ENCODE assay signal across 11 cellular contexts in the genomic region with DNA sequence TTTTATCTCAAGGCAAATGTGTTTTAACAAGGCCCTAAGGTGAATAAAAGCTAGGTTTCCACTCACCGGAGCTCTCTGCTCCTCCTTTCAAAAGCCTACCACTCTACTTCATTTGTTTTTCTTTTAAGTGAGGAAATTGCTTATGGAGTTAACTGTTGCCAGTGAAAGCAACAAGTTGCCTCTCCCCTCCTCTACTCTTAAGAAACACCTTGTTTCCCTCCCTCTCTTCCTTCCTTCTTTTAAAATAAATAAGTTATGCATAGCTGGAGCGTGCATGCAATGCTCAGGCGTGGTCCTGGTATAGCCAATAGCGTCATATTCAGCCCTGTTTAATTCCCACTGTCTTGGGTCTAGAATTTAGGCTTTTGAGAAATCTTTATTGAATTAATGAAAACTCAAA.
A peak's percentile ranks its signal among the peaks of the same experiment; 100 is the strongest.
DNase-seq lines count a peak whose midpoint lies in the region; ATAC-seq and TF ChIP-seq lines count a peak whose summit lies in the region.
"Had no signal": no experiment of that assay in that cellular context is flagged by ENCODE, and none has a peak within 500 bp of the region (broad histone marks: within the 10 kb centered on the region; RNA-seq: fewer than 3 reads in every experiment).

No MANE protein-coding gene starts in this region.

- no peak for TF ChIP-seq POLR2A in vagina (IDR thresholded peaks at IDR 0.05)

- peak overlapping the region; percentile 96 for H3K27ac ChIP-seq in vagina
- H3K27ac ChIP-seq: HL-60 had no signal

- TF ChIP-seq CTCF in chondrocyte (IDR thresholded peaks at IDR 0.05) (no peak), vagina (IDR thresholded peaks at IDR 0.05) (no peak)

- in situ Hi-C loops in ACHN (cut with HindIII; ENCODE audit: low pct_ligation_motif_present, low pct_unique_long_range_greater_than_20kb, low sequenced_read_pairs) = no loop called here

- peaks cover 23% of the 10 kb centered on the region for H3K4me1 ChIP-seq in vagina
- H3K4me1 ChIP-seq: breast epithelium had no signal

- H3K36me3 Mint-ChIP-seq in chondrocyte (ENCODE audit: low read depth) = no peaks in the 10 kb centered on the region
- peaks cover 0 to 16% of the 10 kb centered on the region in 2 donors for H3K36me3 Mint-ChIP-seq in naive B cell

- no peaks in the 10 kb centered on the region for H3K27me3 ChIP-seq in vagina
- H3K27me3 ChIP-seq: breast epithelium had no signal

- no peak for DNase-seq in stimulated activated naive CD8-positive, alpha-beta T cell treated with anti-CD3 and anti-CD28 coated beads, Interleukin-15, amount 100 ng/mL, for 72 hours
- no peak for DNase-seq in stimulated activated naive CD8-positive, alpha-beta T cell treated with anti-CD3 and anti-CD28 coated beads, Interleukin-15, Interleukin-2, amounts not matched to agents 100 U/mL and 50 U/mL, for 24 hours
- no peak for DNase-seq in chondrocyte (ENCODE audit: low spot score)
- no peak for DNase-seq in naive B cell
- DNase-seq in vagina (ENCODE audit: extremely low spot score in 2 of 2) = no peak
- no peak for DNase-seq in D341Med (ENCODE audit: low spot score)
- DNase-seq in ACHN = no peak
- DNase-seq: NCI-H1436 treated with DMSO at 0.1 percent for 48 hours had no signal

- peak overlapping the region; percentile 58 to 64 for H3K4me3 ChIP-seq in vagina

- no peak overlapping the region for H3K27ac Mint-ChIP-seq in stimulated activated naive CD8-positive, alpha-beta T cell treated with anti-CD3 and anti-CD28 coated beads, Interleukin-15, amount 100 ng/mL, for 72 hours
- H3K27ac Mint-ChIP-seq in chondrocyte (ENCODE audit: unreplicated experiment) (no peak overlapping the region), naive B cell (peak overlapping the region in 1 of 6 donors; percentile 57)

- peaks cover 0 to 7% of the 10 kb centered on the region in 2 donors for H3K9me3 Mint-ChIP-seq in stimulated activated naive CD8-positive, alpha-beta T cell treated with anti-CD3 and anti-CD28 coated beads, Interleukin-15, amount 100 ng/mL, for 72 hours
- H3K9me3 Mint-ChIP-seq in chondrocyte (ENCODE audit: low read depth) (no peaks in the 10 kb centered on the region), naive B cell (peaks cover 2 to 14% (median 8%) of the 10 kb centered on the region in 7 donors)

- H3K4me1 Mint-ChIP-seq in stimulated activated naive CD8-positive, alpha-beta T cell treated with anti-CD3 and anti-CD28 coated beads, Interleukin-15, amount 100 ng/mL, for 72 hours = peaks cover 23% of the 10 kb centered on the region
- H3K4me1 Mint-ChIP-seq in chondrocyte (ENCODE audit: low read depth) (peaks cover 26% of the 10 kb centered on the region), naive B cell (peaks cover 18 to 28% (median 25%) of the 10 kb centered on the region in 3 donors)

- H3K36me3 ChIP-seq in vagina = no peaks in the 10 kb centered on the region
- H3K36me3 ChIP-seq: breast epithelium had no signal

- intact Hi-C loops in vagina (cut with DNase I) = no loop called here

- H3K4me3 Mint-ChIP-seq in stimulated activated naive CD8-positive, alpha-beta T cell treated with anti-CD3 and anti-CD28 coated beads, Interleukin-15, amount 100 ng/mL, for 72 hours = peak overlapping the region; percentile 90 to 94
- H3K4me3 Mint-ChIP-seq in chondrocyte (ENCODE audit: unreplicated experiment) = peak overlapping the region; percentile 91
- H3K4me3 Mint-ChIP-seq in naive B cell = peak overlapping the region; percentile 84 to 94 (median 92)

- no peaks in the 10 kb centered on the region for H3K9me3 ChIP-seq in vagina
- H3K9me3 ChIP-seq: breast epithelium had no signal

- H3K27me3 Mint-ChIP-seq in stimulated activated naive CD8-positive, alpha-beta T cell treated with anti-CD3 and anti-CD28 coated beads, Interleukin-15, amount 100 ng/mL, for 72 hours = peaks cover 65% of the 10 kb centered on the region
- H3K27me3 Mint-ChIP-seq in chondrocyte (ENCODE audit: low read depth) (no peaks in the 10 kb centered on the region), naive B cell (peaks cover 23 to 59% (median 49%) of the 10 kb centered on the region in 3 donors)

- no peak for ATAC-seq in stimulated activated naive CD8-positive, alpha-beta T cell treated with anti-CD3 and anti-CD28 coated beads, Interleukin-15, amount 100 ng/mL, for 72 hours
- ATAC-seq in stimulated activated naive CD8-positive, alpha-beta T cell treated with anti-CD3 and anti-CD28 coated beads, Interleukin-15, Interleukin-2, amounts not matched to agents 100 U/mL and 50 U/mL, for 24 hours = no peak
- ATAC-seq in naive B cell (ENCODE audit: low read depth in 2 of 2) (peak; percentile 46 to 47), HG03039 (IDR thresholded peaks at IDR 0.05; ENCODE audit: unreplicated experiment) (no peak)

Comparison
In these comparisons a context has a peak if more than half of its experiments do, and no peak if none do; other contexts are left out.
1. ATAC-seq: peak in naive B cell (2 of 2); none in stimulated activated naive CD8-positive, alpha-beta T cell treated with anti-CD3 and anti-CD28 coated beads, Interleukin-15, amount 100 ng/mL, for 72 hours (single experiment), stimulated activated naive CD8-positive, alpha-beta T cell treated with anti-CD3 and anti-CD28 coated beads, Interleukin-15, Interleukin-2, amounts not matched to agents 100 U/mL and 50 U/mL, for 24 hours (single experiment) and HG03039 (single experiment).
2. Peak in every context shown above with its lines, with median percentiles within 50 percentile points of each other: H3K4me3 Mint-ChIP-seq.